19 cellular contexts compared by ENCODE assay signal in the genomic region with DNA sequence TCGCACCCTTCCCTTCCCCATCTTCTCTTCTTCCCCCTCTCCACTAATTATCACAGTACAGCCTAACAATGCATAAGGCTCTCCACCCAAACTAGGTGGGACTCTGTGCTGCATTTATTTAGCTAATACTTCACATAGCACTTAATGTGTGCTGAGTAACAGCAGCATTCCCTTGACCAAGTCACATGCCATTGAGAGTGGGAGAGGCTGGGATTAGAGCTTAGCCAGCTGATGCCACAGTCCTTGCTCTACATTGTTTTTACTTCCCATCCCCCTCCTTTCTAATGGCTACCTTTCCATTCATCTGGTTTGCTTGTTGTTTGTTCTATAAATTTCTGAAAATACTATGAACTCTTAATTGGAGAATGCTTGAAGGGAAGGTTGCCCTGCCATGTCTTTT.
"Had no signal": no experiment of that assay in that cellular context is flagged by ENCODE, and none has a peak within 500 bp of the region (broad histone marks: within the 10 kb centered on the region; RNA-seq: fewer than 3 reads in every experiment).

No MANE protein-coding gene starts in this region.

- DNase-seq: cortex of kidney; dorsolateral prefrontal cortex; effector memory CD4-positive, alpha-beta T cell; gastrocnemius medialis; heart right ventricle; hypothalamus; kidney; left cardiac atrium; left ventricle myocardium superior; mesenchymal stem cell; naive B cell; occipital lobe; pancreas; right cardiac atrium; stimulated activated CD4-positive, alpha-beta T cell treated with anti-CD3 and anti-CD28 coated beads, Interleukin-2, amount 100 ng/mL, for 48 hours; stimulated activated naive CD4-positive, alpha-beta T cell treated with Interleukin-2 at 50 U/mL for 16 hours; trophoblast cell had no signal

- H3K27ac ChIP-seq: dorsolateral prefrontal cortex, gastrocnemius medialis, heart right ventricle, pancreas had no signal

- H3K4me3 ChIP-seq: dorsolateral prefrontal cortex, gastrocnemius medialis, heart right ventricle, lung, pancreas, smooth muscle cell had no signal

- H3K27me3 ChIP-seq: dorsolateral prefrontal cortex, gastrocnemius medialis, heart right ventricle, pancreas had no signal

- H3K36me3 ChIP-seq: gastrocnemius medialis, heart right ventricle, pancreas had no signal

- H3K4me1 ChIP-seq: gastrocnemius medialis, pancreas had no signal

- H3K9me3 ChIP-seq: gastrocnemius medialis, pancreas had no signal

- H3K4me2 ChIP-seq: smooth muscle cell had no signal
